In genomic region chrX:150234126-150234525, GRCh38 we compare ENCODE assay signal across 16 cellular contexts.
DNase-seq lines count a peak whose midpoint lies in the region; ATAC-seq, FAIRE-seq and TF ChIP-seq lines count a peak whose summit lies in the region.
"Had no signal": no experiment of that assay in that cellular context is flagged by ENCODE, and none has a peak within 500 bp of the region (broad histone marks: within the 10 kb centered on the region; RNA-seq: fewer than 3 reads in every experiment).

No MANE protein-coding gene starts in this region.

- H3K27me3 ChIP-seq in endodermal cell (ENCODE audit: control insufficient read depth, insufficient read depth, low read length, poor library complexity, severe bottlenecking) = no peaks in the 10 kb centered on the region
- H3K27me3 ChIP-seq: BLaER1 had no signal

- DNase-seq in HT1080 (ENCODE audit: low read depth) (peak; percentile 49), endodermal cell (peak; percentile 3), urothelium cell line (ENCODE audit: low spot score) (peak; percentile 13), nucleus accumbens (lab: John Stamatoyannopoulos, UW) (no peak)
- DNase-seq in stimulated activated CD4-positive, alpha-beta T cell treated with anti-CD3 and anti-CD28 coated beads, Interleukin-4, amount 100 ng/mL, for 4 hours = no peak
- DNase-seq: CD8-positive, alpha-beta memory T cell; DND-41; H7; Kasumi-1; MV-4-11; NCI-H446 treated with DMSO at 0.1 percent for 48 hours; NCI-H748 treated with DMSO at 0.1 percent for 48 hours; Right ventricle myocardium superior had no signal

- H3K4me3 ChIP-seq in endodermal cell (ENCODE audit: low read length) = no peak overlapping the region
- H3K4me3 ChIP-seq: BLaER1 had no signal

- FAIRE-seq in urothelium cell line (lab: Jason Lieb, UNC) = no peak

- WGBS in endodermal cell (ENCODE audit: insufficient coverage in 1 of 2, insufficient read length in 1 of 2), 2 experiments = 84% methylated on average over 3 of the region's 3 CpGs; no CpG with 5 or more reads in 1 of the 2 experiments

- peaks cover 6% of the 10 kb centered on the region for H3K4me1 Mint-ChIP-seq in endodermal cell
- H3K4me1 Mint-ChIP-seq: CD8-positive, alpha-beta memory T cell had no signal

- TF ChIP-seq CTCF in endodermal cell (conservative IDR thresholded peaks at IDR 0.05) = no peak

- no peak overlapping the region for H3K27ac Mint-ChIP-seq in endodermal cell
- H3K27ac Mint-ChIP-seq: CD8-positive, alpha-beta memory T cell had no signal

- H3K4me3 Mint-ChIP-seq in endodermal cell = no peak overlapping the region
- H3K4me3 Mint-ChIP-seq: CD8-positive, alpha-beta memory T cell had no signal

- no peaks in the 10 kb centered on the region for H3K36me3 ChIP-seq in endodermal cell (ENCODE audit: control insufficient read depth, insufficient read depth, low read length)
- H3K36me3 ChIP-seq: BLaER1 had no signal

- no peak overlapping the region for H3K27ac ChIP-seq in endodermal cell (ENCODE audit: low read depth, low read length)
- H3K27ac ChIP-seq: BLaER1 had no signal

- H3K4me1 ChIP-seq in endodermal cell (ENCODE audit: control insufficient read depth, insufficient read depth, low read length) = no peaks in the 10 kb centered on the region

- peaks cover 36% of the 10 kb centered on the region for H3K9me3 Mint-ChIP-seq in endodermal cell
- H3K9me3 Mint-ChIP-seq: CD8-positive, alpha-beta memory T cell had no signal

- H3K27me3 Mint-ChIP-seq in endodermal cell (ENCODE audit: insufficient read depth) = peaks cover 11% of the 10 kb centered on the region
- H3K27me3 Mint-ChIP-seq: CD8-positive, alpha-beta memory T cell had no signal

- no peaks in the 10 kb centered on the region for H3K9me3 ChIP-seq in endodermal cell (ENCODE audit: control insufficient read depth, low read length)
- H3K9me3 ChIP-seq: BLaER1 had no signal

- no peak overlapping the region for H3K9ac ChIP-seq in endodermal cell (ENCODE audit: extremely low read depth, low read length, poor library complexity, severe bottlenecking)
- H3K9ac ChIP-seq: BLaER1 had no signal

- H3K36me3 Mint-ChIP-seq in endodermal cell (ENCODE audit: low read depth) = no peaks in the 10 kb centered on the region
- H3K36me3 Mint-ChIP-seq: CD8-positive, alpha-beta memory T cell had no signal

- peak; percentile 63; the same call in 2 of the 3 replicates for ATAC-seq in SK-N-SH treated with all-trans-retinoic acid at 6 μM for 48 hours
- no peak for ATAC-seq in GM19395 (IDR thresholded peaks at IDR 0.05; ENCODE audit: unreplicated experiment)

TF ChIP-seq in SK-N-SH treated with all-trans-retinoic acid at 6 μM for 48 hours, 23 proteins besides CTCF, POLR2A, EP300 and RAD21:
- TF ChIP-seq ISL1 (CRISPR knock-in tag; IDR thresholded peaks at IDR 0.05) = peak; percentile 69
- TF ChIP-seq TOX (CRISPR knock-in tag; IDR thresholded peaks at IDR 0.05; ENCODE audit: borderline replicate concordance) = no peak
- no peak for TF ChIP-seq GLIS3 (CRISPR knock-in tag; IDR thresholded peaks at IDR 0.05)
TF ChIP-seq in SK-N-SH treated with all-trans-retinoic acid at 6 μM for 48 hours: peak in this region for 1.

Comparison
In these comparisons a context has a peak if more than half of its experiments do, and no peak if none do; other contexts are left out.
1. DNase-seq: peak in HT1080 (single experiment), endodermal cell (single experiment) and urothelium cell line (single experiment); none in stimulated activated CD4-positive, alpha-beta T cell treated with anti-CD3 and anti-CD28 coated beads, Interleukin-4, amount 100 ng/mL, for 4 hours (0 of 2) and nucleus accumbens (0 of 56).